23 cellular contexts compared by ENCODE assay signal in genomic region chr9:93792358-93792757, GRCh38.
DNase-seq lines count a peak whose midpoint lies in the region; ATAC-seq, FAIRE-seq and TF ChIP-seq lines count a peak whose summit lies in the region.
"Had no signal": no experiment of that assay in that cellular context is flagged by ENCODE, and none has a peak within 500 bp of the region (broad histone marks: within the 10 kb centered on the region; RNA-seq: fewer than 3 reads in every experiment).

No MANE protein-coding gene starts in this region.

- H3K4me3 ChIP-seq in HepG2 (replicated peaks in 1 of 3; ENCODE audit: insufficient read depth in 1 of 3, low read depth in 2 of 3, low read length in 3 of 3) = no peak overlapping the region
- no peak overlapping the region for H3K4me3 ChIP-seq in right lobe of liver
- no peak overlapping the region for H3K4me3 ChIP-seq in IMR-90 (ENCODE audit: insufficient read depth, low read depth, low read length)
- H3K4me3 ChIP-seq: BLaER1, GM12878 had no signal

- no peak overlapping the region for H4K91ac ChIP-seq in IMR-90 (ENCODE audit: insufficient read depth, low read depth, low read length)

- H3K4me2 ChIP-seq in HepG2 (ENCODE audit: low read depth, low read length) (no peak overlapping the region), IMR-90 (ENCODE audit: low read depth, low read length) (no peak overlapping the region)
- H3K4me2 ChIP-seq: BLaER1 had no signal

- no peak overlapping the region for H3K23ac ChIP-seq in IMR-90 (ENCODE audit: low read depth, low read length)

- H3K36me3 ChIP-seq in HepG2 (replicated peaks in 1 of 2; ENCODE audit: control insufficient read depth in 1 of 2, insufficient read depth in 2 of 2, low read length in 2 of 2) (no peaks in the 10 kb centered on the region), right lobe of liver (no peaks in the 10 kb centered on the region), IMR-90 (ENCODE audit: control insufficient read depth, insufficient read depth, low read length) (no peaks in the 10 kb centered on the region)
- H3K36me3 ChIP-seq: BE2C, BLaER1 had no signal

- POLR2A ChIA-PET in HepG2 (lab: Yijun Ruan, JAX) = no interaction called here
- POLR2A ChIA-PET in IMR-90 (lab: Charles Lee; ENCODE audit: unreplicated experiment) = no interaction called here

- WGBS in HepG2 (ENCODE audit: low lambda C conversion rate) = 11% methylated on average over 1 of the region's 1 CpG
- WGBS in right lobe of liver (ENCODE audit: insufficient coverage, low coverage, low lambda C conversion rate, missing lambda C conversion rate) = 82% methylated on average over 1 of the region's 1 CpG
- WGBS in IMR-90 (ENCODE audit: extremely low coverage in 2 of 2, insufficient read length in 1 of 2), 2 experiments = no CpG with 5 or more reads among the region's 1 CpG

- dilution Hi-C loops in IMR-90 (cut with HindIII; ENCODE audit: low sequenced_read_pairs, unreplicated experiment) = no loop called here

- BruUV-seq in HepG2 (replicated peaks; lab: Mats Ljungman, UMichigan) (no TSS peak), IMR-90 (replicated peaks; lab: Mats Ljungman, UMichigan) (no TSS peak)

- H2BK5ac ChIP-seq in IMR-90 (ENCODE audit: low read depth, low read length, poor library complexity, severe bottlenecking) = no peak overlapping the region

- no peak overlapping the region for H4K5ac ChIP-seq in IMR-90 (ENCODE audit: low read depth, low read length)

- H3K9ac ChIP-seq in HepG2 (ENCODE audit: insufficient read depth, low read depth, low read length) (no peak overlapping the region), IMR-90 (ENCODE audit: low read depth, low read length) (no peak overlapping the region)
- H3K9ac ChIP-seq: BLaER1 had no signal

- no peaks in the 10 kb centered on the region for H3K9me3 ChIP-seq in HepG2 (ENCODE audit: low read length)
- no peaks in the 10 kb centered on the region for H3K9me3 ChIP-seq in right lobe of liver
- H3K9me3 ChIP-seq in IMR-90 (ENCODE audit: control insufficient read depth, insufficient read depth, low read length) = no peaks in the 10 kb centered on the region
- H3K9me3 ChIP-seq: BE2C had no signal

- FAIRE-seq in HepG2 (lab: Jason Lieb, UNC) = no peak
- FAIRE-seq: GM12878, GM12892, GM18507 had no signal

- H3K27ac ChIP-seq in HepG2 (ENCODE audit: extremely low read length, insufficient read depth, low read length) (no peak overlapping the region), right lobe of liver (no peak overlapping the region), IMR-90 (ENCODE audit: insufficient read depth, low read length) (no peak overlapping the region)
- H3K27ac ChIP-seq: 22Rv1, BLaER1 had no signal

- H3K4ac ChIP-seq in IMR-90 (ENCODE audit: low read depth, low read length) = no peak overlapping the region

- H3K9me1 ChIP-seq in IMR-90 (ENCODE audit: insufficient read depth, low read length) = no peaks in the 10 kb centered on the region

- H3K4me1 ChIP-seq in HepG2 (ENCODE audit: insufficient read depth, low read length) (no peaks in the 10 kb centered on the region), right lobe of liver (no peaks in the 10 kb centered on the region), IMR-90 (ENCODE audit: control insufficient read depth, insufficient read depth, low read length) (no peaks in the 10 kb centered on the region)
- H3K4me1 ChIP-seq: BE2C had no signal

- no peak overlapping the region for H3K14ac ChIP-seq in IMR-90 (replicated peaks; ENCODE audit: low read depth, low read length)

- in situ Hi-C loops in HepG2 (cut with HindIII; ENCODE audit: extremely low pct_ligation_motif_present, low pct_unique_long_range_greater_than_20kb) = no loop called here
- in situ Hi-C loops in IMR-90 (cut with MboI; ENCODE audit: low sequenced_read_pairs) = no loop called here

- H4K20me1 ChIP-seq in HepG2 (ENCODE audit: insufficient read depth, low read length) = no peaks in the 10 kb centered on the region
- H4K20me1 ChIP-seq in IMR-90 (ENCODE audit: insufficient read depth, low read length) = no peaks in the 10 kb centered on the region
- H4K20me1 ChIP-seq: BLaER1 had no signal

- no peak overlapping the region for H3K56ac ChIP-seq in IMR-90 (ENCODE audit: extremely low read depth, insufficient read depth, low read length)

- CTCF ChIA-PET in HepG2 (lab: Yijun Ruan, JAX; ENCODE audit: low intra/inter-chr PET ratio, low total read pairs) = no interaction called here
- CTCF ChIA-PET in IMR-90 (lab: Yijun Ruan, JAX) = interaction anchor here (0.5 kb wide), 1 partner anchor 481 kb away, joined by 3 read pairs; no protein-coding TSS in a partner anchor

- no peaks in the 10 kb centered on the region for H3K79me1 ChIP-seq in IMR-90 (ENCODE audit: low read depth in 1 of 2, low read length in 2 of 2)

- DNase-seq in HepG2 (ENCODE audit: low spot score) = no peak
- no peak for DNase-seq in right lobe of liver
- no peak for DNase-seq in IMR-90
- DNase-seq in NCI-H2081 (lab: John Stamatoyannopoulos, UW) = no peak
- DNase-seq: ACHN; BE2C; C1 segment of cervical spinal cord; CD4-positive, alpha-beta memory T cell; CD4-positive, CD25-positive, alpha-beta regulatory T cell; CD8-positive, alpha-beta memory T cell; DMS 273 treated with DMSO at 0.1 percent for 48 hours; DMS153; DMS53; DMS79; DND-41; EL; GDM1 had no signal

- no peak overlapping the region for H2BK15ac ChIP-seq in IMR-90 (ENCODE audit: low read depth, low read length)

- TF ChIP-seq CTCF in HepG2 (CRISPR knock-in tag; IDR thresholded peaks at IDR 0.05) (no peak), right lobe of liver (IDR thresholded peaks at IDR 0.05) (no peak), IMR-90 (conservative IDR thresholded peaks at IDR 0.05; ENCODE audit: low read depth, low read length) (no peak)

- H4K8ac ChIP-seq in IMR-90 (ENCODE audit: low read depth in 2 of 2, low read length in 2 of 2) = no peak overlapping the region

- TF ChIP-seq POLR2A in HepG2 (IDR thresholded peaks at IDR 0.05; ENCODE audit: insufficient read depth in 1 of 2, low read depth in 2 of 2, low read length in 2 of 2) (no peak), right lobe of liver (IDR thresholded peaks at IDR 0.05) (no peak), IMR-90 (IDR thresholded peaks at IDR 0.05; ENCODE audit: low read depth, low read length) (no peak)

- no peak overlapping the region for H3K18ac ChIP-seq in IMR-90 (ENCODE audit: low read depth, low read length)

- H2AK9ac ChIP-seq in IMR-90 (replicated peaks; ENCODE audit: low read depth, low read length, poor library complexity) = no peak overlapping the region

- no peaks in the 10 kb centered on the region for H3K79me2 ChIP-seq in HepG2 (ENCODE audit: insufficient read depth, low read length)

- H2AFZ ChIP-seq in HepG2 (ENCODE audit: low read length) (no peak overlapping the region), IMR-90 (replicated peaks; ENCODE audit: low read length, poor library complexity) (no peak overlapping the region)

- H2BK20ac ChIP-seq in IMR-90 (ENCODE audit: low read depth, low read length) = no peak overlapping the region

- TF ChIP-seq EP300 in HepG2 (IDR thresholded peaks at IDR 0.05; ENCODE audit: low read depth in 2 of 2, low read length in 2 of 2) (no peak), HepG2 (CRISPR knock-in tag; IDR thresholded peaks at IDR 0.05; ENCODE audit: borderline replicate concordance) (no peak)

- no peaks in the 10 kb centered on the region for H3K27me3 ChIP-seq in HepG2 (ENCODE audit: control insufficient read depth in 1 of 2, insufficient read depth in 2 of 2, low read length in 2 of 2)
- H3K27me3 ChIP-seq in right lobe of liver = no peaks in the 10 kb centered on the region
- no peaks in the 10 kb centered on the region for H3K27me3 ChIP-seq in IMR-90 (ENCODE audit: control insufficient read depth, insufficient read depth, low read length)
- H3K27me3 ChIP-seq: BE2C, BLaER1 had no signal

- intact Hi-C loops in HepG2 (cut with micrococcal nuclease; ENCODE audit: unreplicated experiment) = no loop called here
- intact Hi-C loops in right lobe of liver (cut with DNase I) = no loop called here
- intact Hi-C loops in IMR-90 (cut with micrococcal nuclease) = no loop called here

- ATAC-seq in HepG2 (no peak), right lobe of liver (no peak), IMR-90 (ENCODE audit: low read depth) (no peak), GM19351 (IDR thresholded peaks at IDR 0.05; ENCODE audit: unreplicated experiment) (no peak)
- ATAC-seq: GM12878 had no signal

- TF ChIP-seq RAD21 in HepG2 (CRISPR knock-in tag; IDR thresholded peaks at IDR 0.05) (no peak), IMR-90 (IDR thresholded peaks at IDR 0.05; ENCODE audit: low read length) (no peak)

- no peak overlapping the region for H2BK120ac ChIP-seq in IMR-90 (ENCODE audit: low read depth, low read length)

- no peak overlapping the region for H2AK5ac ChIP-seq in IMR-90 (ENCODE audit: low read depth, low read length)

TF ChIP-seq in HepG2, 621 proteins besides CTCF, POLR2A, EP300 and RAD21:
- TF ChIP-seq MAFF (IDR thresholded peaks at IDR 0.05; ENCODE audit: low read depth, low read length) (peak; percentile 56), ZNF337 (CRISPR knock-in tag; IDR thresholded peaks at IDR 0.05; ENCODE audit: borderline replicate concordance, low read depth) (no peak), MAFK (conservative IDR thresholded peaks at IDR 0.05 in 1 of 2, IDR thresholded peaks at IDR 0.05 in 1 of 2; ENCODE audit: low read length in 2 of 2) (peak; percentile 65 to 69)

TF ChIP-seq in IMR-90, 13 proteins besides CTCF, POLR2A, EP300 and RAD21:
- TF ChIP-seq MAFK (IDR thresholded peaks at IDR 0.05; ENCODE audit: low read depth, low read length) (0 out of 2 replicates have a peak, but pooled peaks have one; percentile 14), NFE2L2 (IDR thresholded peaks at IDR 0.05; ENCODE audit: low read depth, low read length) (no peak)
TF ChIP-seq in IMR-90: peak in this region for 1.
